In the genomic region with DNA sequence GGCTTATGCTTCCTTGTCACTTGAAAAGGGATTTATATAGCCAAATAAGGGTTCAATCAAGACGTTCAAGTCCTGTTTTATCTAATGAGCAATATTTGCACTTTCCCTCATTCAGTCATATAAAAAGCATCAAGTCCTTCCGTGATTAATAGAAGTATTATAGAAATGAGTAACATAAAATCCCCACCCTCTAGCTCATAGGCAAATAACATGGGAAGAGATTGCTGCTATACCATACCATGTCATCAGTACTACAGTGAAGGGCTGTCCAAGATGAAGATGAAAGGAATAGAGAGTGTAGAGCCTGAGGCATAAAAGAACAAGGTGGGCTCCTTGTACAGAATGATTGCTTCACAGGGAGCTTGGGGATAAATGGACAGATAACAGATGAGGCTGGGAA, we compare ENCODE assay signal across 18 cellular contexts. TPM values are rescaled to one million over a fixed set of nuclear protein-coding genes. Genes with fewer than 3 reads are reported as not detected.
DNase-seq lines count a peak whose midpoint lies in the region; ATAC-seq and TF ChIP-seq lines count a peak whose summit lies in the region.
"Had no signal": no experiment of that assay in that cellular context is flagged by ENCODE, and none has a peak within 500 bp of the region (broad histone marks: within the 10 kb centered on the region; RNA-seq: fewer than 3 reads in every experiment).

No MANE protein-coding gene starts in this region.

- peak; percentile 42 for ATAC-seq in activated CD4-positive, alpha-beta T cell treated with anti-CD3 and anti-CD28 coated beads for 36 hours
- ATAC-seq in HG02870 (IDR thresholded peaks at IDR 0.05; ENCODE audit: unreplicated experiment) (peak; percentile 62), esophagus mucosa (peak; percentile 62), omental fat pad (ENCODE audit: low FRiP score) (no peak), left lobe of liver (no peak)

- H3K9me3 ChIP-seq in OCI-LY3 (ENCODE audit: insufficient read depth, low read length) (peaks cover 5% of the 10 kb centered on the region; the same call in 1 of the 2 replicates), mammary epithelial cell (replicated peaks; ENCODE audit: insufficient read depth, low read length) (peaks cover 5% of the 10 kb centered on the region)
- H3K9me3 ChIP-seq: BLaER1 had no signal

- H3K9ac ChIP-seq in OCI-LY3 (ENCODE audit: low read length) = no peak overlapping the region
- H3K9ac ChIP-seq in mammary epithelial cell (ENCODE audit: insufficient read depth, low read length) = no peak overlapping the region
- H3K9ac ChIP-seq: BLaER1, GM23248 had no signal

- no peak overlapping the region for H3K4me3 Mint-ChIP-seq in activated CD4-positive, alpha-beta T cell treated with anti-CD3 and anti-CD28 coated beads for 36 hours
- H3K4me3 Mint-ChIP-seq in activated CD4-positive, alpha-beta T cell treated with anti-CD3 and anti-CD28 coated beads, Interleukin-2, amount 10 ng/mL, durations not matched to agents 7 days and 5 days = no peak overlapping the region
- H3K4me3 Mint-ChIP-seq: CD4-positive, CD25-positive, alpha-beta regulatory T cell; IgD-negative memory B cell had no signal

- H2AFZ ChIP-seq in OCI-LY3 (ENCODE audit: low read depth, low read length) (no peak overlapping the region), mammary epithelial cell (ENCODE audit: low read depth, low read length) (no peak overlapping the region)
- H2AFZ ChIP-seq: GM23248 had no signal

- 50% methylated on average over 2 of the region's 2 CpGs for WGBS in mammary epithelial cell (ENCODE audit: low coverage, missing lambda C conversion rate)

- peak overlapping the region; percentile 56 for H3K4me2 ChIP-seq in OCI-LY3 (ENCODE audit: low read length)
- no peak overlapping the region for H3K4me2 ChIP-seq in mammary epithelial cell (ENCODE audit: insufficient read depth, low read depth, low read length)
- H3K4me2 ChIP-seq: BLaER1 had no signal

- BruUV-seq in mammary epithelial cell (replicated peaks; lab: Mats Ljungman, UMichigan) = no TSS peak

- no peak for DNase-seq in activated CD4-positive, alpha-beta T cell treated with anti-CD3 and anti-CD28 coated beads for 36 hours
- no peak for DNase-seq in activated CD4-positive, alpha-beta T cell treated with anti-CD3 and anti-CD28 coated beads, Interleukin-2, amount 10 ng/mL, durations not matched to agents 7 days and 5 days
- DNase-seq in omental fat pad (ENCODE audit: low spot score) = no peak
- DNase-seq in mammary epithelial cell = no peak
- no peak for DNase-seq in left lobe of liver (ENCODE audit: low spot score)
- DNase-seq: AML-193; CD4-positive, CD25-positive, alpha-beta regulatory T cell; DMS53; GF-D8; GM23248; H7; KG1 had no signal

- H3K9me3 Mint-ChIP-seq in activated CD4-positive, alpha-beta T cell treated with anti-CD3 and anti-CD28 coated beads for 36 hours (ENCODE audit: low read depth) = peaks cover 9% of the 10 kb centered on the region
- H3K9me3 Mint-ChIP-seq in activated CD4-positive, alpha-beta T cell treated with anti-CD3 and anti-CD28 coated beads, Interleukin-2, amount 10 ng/mL, durations not matched to agents 7 days and 5 days = peaks cover 6% of the 10 kb centered on the region

- CTCF ChIA-PET in activated CD4-positive, alpha-beta T cell treated with anti-CD3 and anti-CD28 coated beads for 36 hours (lab: Charles Lee) = no interaction called here
- CTCF ChIA-PET in activated CD4-positive, alpha-beta T cell treated with anti-CD3 and anti-CD28 coated beads, Interleukin-2, amount 10 ng/mL, durations not matched to agents 7 days and 5 days (lab: Charles Lee) = no interaction called here
- CTCF ChIA-PET in mammary epithelial cell (lab: Charles Lee; ENCODE audit: low non-redundant PET) = no interaction called here

- H3K27ac Mint-ChIP-seq in activated CD4-positive, alpha-beta T cell treated with anti-CD3 and anti-CD28 coated beads for 36 hours = no peak overlapping the region
- no peak overlapping the region for H3K27ac Mint-ChIP-seq in activated CD4-positive, alpha-beta T cell treated with anti-CD3 and anti-CD28 coated beads, Interleukin-2, amount 10 ng/mL, durations not matched to agents 7 days and 5 days
- H3K27ac Mint-ChIP-seq: CD4-positive, CD25-positive, alpha-beta regulatory T cell; IgD-negative memory B cell had no signal

- peaks cover 2% of the 10 kb centered on the region for H3K36me3 ChIP-seq in OCI-LY3 (replicated peaks; ENCODE audit: low read depth, low read length)
- no peaks in the 10 kb centered on the region for H3K36me3 ChIP-seq in mammary epithelial cell (ENCODE audit: insufficient read depth, low read length)
- H3K36me3 ChIP-seq: BLaER1 had no signal

- no peaks in the 10 kb centered on the region for H4K20me1 ChIP-seq in OCI-LY3 (ENCODE audit: insufficient read depth, low read length)
- H4K20me1 ChIP-seq in mammary epithelial cell (ENCODE audit: insufficient read depth, low read length) = no peaks in the 10 kb centered on the region
- H4K20me1 ChIP-seq: BLaER1 had no signal

- H3K4me1 ChIP-seq in OCI-LY3 (ENCODE audit: low read length) = peaks cover 37% of the 10 kb centered on the region
- no peaks in the 10 kb centered on the region for H3K4me1 ChIP-seq in mammary epithelial cell (ENCODE audit: insufficient read depth, low read length)
- H3K4me1 ChIP-seq: BLaER1 had no signal

- intact Hi-C loops in activated CD4-positive, alpha-beta T cell treated with anti-CD3 and anti-CD28 coated beads for 36 hours (cut with DNase I, micrococcal nuclease) = no loop called here
- intact Hi-C loops in mammary epithelial cell (cut with micrococcal nuclease) = no loop called here

- TF ChIP-seq CTCF in OCI-LY3 (IDR thresholded peaks at IDR 0.05; ENCODE audit: low read depth, low read length) = no peak
- no peak for TF ChIP-seq CTCF in omental fat pad (IDR thresholded peaks at IDR 0.05)
- no peak for TF ChIP-seq CTCF in mammary epithelial cell (conservative IDR thresholded peaks at IDR 0.05 in 1 of 2, IDR thresholded peaks at IDR 0.05 in 1 of 2; ENCODE audit: extremely low read depth in 1 of 2, insufficient read depth in 1 of 2, low read depth in 1 of 2, low read length in 2 of 2)

- 0 out of 2 replicates have a peak overlapping the region, but pooled peaks have one; percentile 4 for H3K4me3 ChIP-seq in OCI-LY3 (ENCODE audit: low read length)
- no peak overlapping the region for H3K4me3 ChIP-seq in mammary epithelial cell (replicated peaks in 1 of 3; ENCODE audit: insufficient read depth in 1 of 3, low read depth in 2 of 3, low read length in 3 of 3)
- H3K4me3 ChIP-seq: BLaER1, GM23248 had no signal

- dilution Hi-C loops in mammary epithelial cell (cut with HindIII; ENCODE audit: low sequenced_read_pairs) = no loop called here

- H3K36me3 Mint-ChIP-seq in activated CD4-positive, alpha-beta T cell treated with anti-CD3 and anti-CD28 coated beads for 36 hours (ENCODE audit: low read depth) = no peaks in the 10 kb centered on the region
- H3K36me3 Mint-ChIP-seq in activated CD4-positive, alpha-beta T cell treated with anti-CD3 and anti-CD28 coated beads, Interleukin-2, amount 10 ng/mL, durations not matched to agents 7 days and 5 days (ENCODE audit: low read depth) = no peaks in the 10 kb centered on the region
- H3K36me3 Mint-ChIP-seq: CD4-positive, CD25-positive, alpha-beta regulatory T cell had no signal

- peak overlapping the region; percentile 37 for H3K27ac ChIP-seq in OCI-LY3 (ENCODE audit: low read length)
- no peak overlapping the region for H3K27ac ChIP-seq in mammary epithelial cell (ENCODE audit: insufficient read depth, low read depth, low read length)
- H3K27ac ChIP-seq: 22Rv1, BLaER1, GM23248 had no signal

- POLR2A ChIA-PET in activated CD4-positive, alpha-beta T cell treated with anti-CD3 and anti-CD28 coated beads for 36 hours (lab: Charles Lee) = no interaction called here
- POLR2A ChIA-PET in activated CD4-positive, alpha-beta T cell treated with anti-CD3 and anti-CD28 coated beads, Interleukin-2, amount 10 ng/mL, durations not matched to agents 7 days and 5 days (lab: Charles Lee) = no interaction called here

- H3K27me3 ChIP-seq in OCI-LY3 (ENCODE audit: low read depth, low read length) (no peaks in the 10 kb centered on the region), mammary epithelial cell (ENCODE audit: insufficient read depth, low read length) (no peaks in the 10 kb centered on the region)
- H3K27me3 ChIP-seq: BLaER1 had no signal

- no peaks in the 10 kb centered on the region for H3K4me1 Mint-ChIP-seq in activated CD4-positive, alpha-beta T cell treated with anti-CD3 and anti-CD28 coated beads for 36 hours
- H3K4me1 Mint-ChIP-seq in activated CD4-positive, alpha-beta T cell treated with anti-CD3 and anti-CD28 coated beads, Interleukin-2, amount 10 ng/mL, durations not matched to agents 7 days and 5 days = no peaks in the 10 kb centered on the region
- H3K4me1 Mint-ChIP-seq: CD4-positive, CD25-positive, alpha-beta regulatory T cell; IgD-negative memory B cell had no signal

- peaks cover 2% of the 10 kb centered on the region for H3K27me3 Mint-ChIP-seq in activated CD4-positive, alpha-beta T cell treated with anti-CD3 and anti-CD28 coated beads for 36 hours
- H3K27me3 Mint-ChIP-seq in activated CD4-positive, alpha-beta T cell treated with anti-CD3 and anti-CD28 coated beads, Interleukin-2, amount 10 ng/mL, durations not matched to agents 7 days and 5 days = no peaks in the 10 kb centered on the region
- H3K27me3 Mint-ChIP-seq: CD4-positive, CD25-positive, alpha-beta regulatory T cell; IgD-negative memory B cell had no signal

- H3K79me2 ChIP-seq in OCI-LY3 (ENCODE audit: low read length) (no peaks in the 10 kb centered on the region), mammary epithelial cell (ENCODE audit: insufficient read depth, low read length) (no peaks in the 10 kb centered on the region)

- in situ Hi-C loops in mammary epithelial cell (cut with MboI; ENCODE audit: low sequenced_read_pairs in 2 of 2) = no loop called here

RNA-seq across cellular contexts. Expression of a gene that starts 20.4 kb away (rescaled TPM):
- total RNA-seq in activated CD4-positive, alpha-beta T cell treated with anti-CD3 and anti-CD28 coated beads for 36 hours = not detected
- not detected for total RNA-seq in activated CD4-positive, alpha-beta T cell treated with anti-CD3 and anti-CD28 coated beads, Interleukin-2, amount 10 ng/mL, durations not matched to agents 7 days and 5 days
- total RNA-seq in esophagus mucosa (9.4 TPM), omental fat pad (10 to 100 TPM in 3 of 4 donors, 1 to 10 TPM in 1; 9.6 to 35.3 (median 14.9) TPM), mammary epithelial cell (under 1 TPM in 1 of 2 donors, not detected in 1; 0.33 TPM), left lobe of liver (0.13 TPM)
- 0.06 TPM for polyA plus RNA-seq in mammary epithelial cell
- polyA minus RNA-seq in mammary epithelial cell = not detected

Comparison
In these comparisons a context has a peak if more than half of its experiments do, and no peak if none do; other contexts are left out.
1. ATAC-seq: peak in activated CD4-positive, alpha-beta T cell treated with anti-CD3 and anti-CD28 coated beads for 36 hours (single experiment), HG02870 (single experiment) and esophagus mucosa (single experiment); none in omental fat pad (single experiment) and left lobe of liver (single experiment).